ENCODE assay signal across 24 cellular contexts in genomic region chr2:26479971-26480750, GRCh38. TPM values are rescaled to one million over a fixed set of nuclear protein-coding genes. Genes with fewer than 3 reads are reported as not detected.
"Had no signal": no experiment of that assay in that cellular context is flagged by ENCODE, and none has a peak within 500 bp of the region (broad histone marks: within the 10 kb centered on the region; RNA-seq: fewer than 3 reads in every experiment).

No MANE protein-coding gene starts in this region.

- DNase-seq: dermis blood vessel endothelial cell; effector memory CD4-positive, alpha-beta T cell; erythroblast; esophagus squamous epithelium; foreskin melanocyte; glutamatergic neuron; heart right ventricle; hypothalamus; immature natural killer cell; islet precursor cell; mesenchymal stem cell; naive B cell; sigmoid colon; stimulated activated CD4-positive, alpha-beta T cell treated with anti-CD3 and anti-CD28 coated beads, Interleukin-4, amount 100 ng/mL, for 4 hours; stimulated activated naive CD8-positive, alpha-beta T cell treated with anti-CD3 and anti-CD28 coated beads, Interleukin-15, Interleukin-2, amounts not matched to agents 100 U/mL and 50 U/mL, for 24 hours; substantia nigra; testis; tibial artery had no signal

- H3K9ac ChIP-seq: parathyroid adenoma had no signal

- H3K4me1 ChIP-seq: parathyroid adenoma, sigmoid colon had no signal

- H3K4me3 ChIP-seq: coronary artery, esophagus squamous epithelium, heart right ventricle, mucosa of descending colon, sigmoid colon, testis, tibial artery had no signal

- ATAC-seq: heart right ventricle; left lobe of liver; mucosa of descending colon; stimulated activated memory B cell treated with anti-CD40 and anti-IgM and Interleukin-4, amounts not matched to agents 10 μg/mL and 1 μg/mL and 100 μg/mL, for 72 hours; stimulated activated naive CD8-positive, alpha-beta T cell treated with anti-CD3 and anti-CD28 coated beads, Interleukin-15, Interleukin-2, amounts not matched to agents 100 U/mL and 50 U/mL, for 24 hours had no signal

- H3K9me3 ChIP-seq: esophagus squamous epithelium, heart right ventricle, mucosa of descending colon, sigmoid colon, testis, tibial artery had no signal

- H2AFZ ChIP-seq: parathyroid adenoma had no signal

- H3K27me3 ChIP-seq: heart right ventricle, sigmoid colon, testis had no signal

- H3K79me2 ChIP-seq: parathyroid adenoma had no signal

- H3K36me3 ChIP-seq: esophagus squamous epithelium, heart right ventricle, sigmoid colon, tibial artery had no signal

- H3K27ac ChIP-seq: coronary artery, esophagus squamous epithelium, heart right ventricle, parathyroid adenoma, sigmoid colon, testis, tibial artery had no signal

RNA-seq across cellular contexts. Expression of gene OTOF, which starts 2.2 kb away (rescaled TPM):
- total RNA-seq: osteoblast had no signal
